ENCODE assay signal across 1 cellular context in the genomic region with DNA sequence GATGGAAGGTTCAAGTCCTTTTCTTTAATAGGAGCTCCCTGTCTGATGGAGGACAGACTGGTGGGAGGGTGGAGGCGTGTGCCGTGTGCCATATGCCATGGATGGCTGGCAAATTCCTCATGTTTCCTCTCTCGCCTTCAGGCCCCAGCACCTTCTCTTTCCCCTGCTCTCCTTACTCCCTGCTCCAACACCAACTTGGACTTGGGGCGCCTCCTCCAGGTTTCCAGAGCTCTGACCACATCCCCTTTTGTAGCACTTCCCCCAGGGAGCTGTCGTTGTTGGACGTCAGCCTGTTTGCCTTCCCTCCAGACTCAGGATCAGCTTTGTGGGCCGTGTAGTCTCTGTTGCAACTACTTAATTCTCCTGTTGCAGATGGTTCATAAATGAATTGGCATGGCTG.
TF ChIP-seq lines count a peak whose summit lies in the region.

No MANE protein-coding gene starts in this region.

TF ChIP-seq in HepG2, 621 proteins besides CTCF, POLR2A, EP300 and RAD21:
- TF ChIP-seq FOSL2 (CRISPR knock-in tag; IDR thresholded peaks at IDR 0.05): no peak
- peak; percentile 48; the same call in 1 of the 2 replicates for TF ChIP-seq SMC3 (IDR thresholded peaks at IDR 0.05; ENCODE audit: low read length)
- TF ChIP-seq ZSCAN22 (CRISPR knock-in tag; IDR thresholded peaks at IDR 0.05): peak; percentile 77; the same call in 1 of the 2 replicates
- peak; percentile 61 for TF ChIP-seq STAG1 (CRISPR knock-in tag; IDR thresholded peaks at IDR 0.05)
